Comparison of ENCODE assay signal across 22 cellular contexts in genomic region chr6:106122306-106122940, GRCh38.
"Had no signal": no experiment of that assay in that cellular context is flagged by ENCODE, and none has a peak within 500 bp of the region (broad histone marks: within the 10 kb centered on the region; RNA-seq: fewer than 3 reads in every experiment).

No MANE protein-coding gene starts in this region.

- H3K27me3 Mint-ChIP-seq: activated T-helper 17 cell treated with anti-CD3 and anti-CD28 coated beads, Interleukin-2, amount 50 U/mL, for 72 hours; effector memory CD8-positive, alpha-beta T cell; memory B cell had no signal

- H3K27me3 ChIP-seq: foreskin keratinocyte, thyroid gland, uterus had no signal

- H3K36me3 ChIP-seq: thyroid gland, uterus had no signal

- H3K36me3 Mint-ChIP-seq: memory B cell; stimulated activated effector memory CD8-positive, alpha-beta T cell treated with anti-CD3 and anti-CD28 coated beads, Interleukin-12 subunit alpha, Interleukin-12 subunit beta, amount 100 ng/mL, for 72 hours had no signal

- H3K9me3 ChIP-seq: mucosa of descending colon, thyroid gland, uterus had no signal

- H3K4me3 ChIP-seq: mucosa of descending colon, thyroid gland, uterus had no signal

- H3K27ac ChIP-seq: foreskin keratinocyte, parathyroid adenoma, thyroid gland, uterus had no signal

- H3K4me1 ChIP-seq: parathyroid adenoma, uterus had no signal

- H3K27ac Mint-ChIP-seq: activated T-helper 17 cell treated with anti-CD3 and anti-CD28 coated beads, Interleukin-2, amount 50 U/mL, for 72 hours; effector memory CD8-positive, alpha-beta T cell; memory B cell; naive thymus-derived CD4-positive, alpha-beta T cell; stimulated activated effector memory CD8-positive, alpha-beta T cell treated with anti-CD3 and anti-CD28 coated beads, Interleukin-12 subunit alpha, Interleukin-12 subunit beta, amount 100 ng/mL, for 72 hours had no signal

- H3K9ac ChIP-seq: parathyroid adenoma had no signal

- H2AFZ ChIP-seq: parathyroid adenoma had no signal

- H3K9me3 Mint-ChIP-seq: activated T-helper 17 cell treated with anti-CD3 and anti-CD28 coated beads, Interleukin-2, amount 50 U/mL, for 72 hours; effector memory CD8-positive, alpha-beta T cell; memory B cell; stimulated activated effector memory CD8-positive, alpha-beta T cell treated with anti-CD3 and anti-CD28 coated beads, Interleukin-12 subunit alpha, Interleukin-12 subunit beta, amount 100 ng/mL, for 72 hours had no signal

- ATAC-seq: activated T-helper 17 cell treated with anti-CD3 and anti-CD28 coated beads, Interleukin-2, amount 50 U/mL, for 72 hours; effector memory CD8-positive, alpha-beta T cell; foreskin keratinocyte; left ventricle myocardium superior; mucosa of descending colon; naive thymus-derived CD4-positive, alpha-beta T cell; stimulated activated effector memory CD8-positive, alpha-beta T cell treated with anti-CD3 and anti-CD28 coated beads, Interleukin-12 subunit alpha, Interleukin-12 subunit beta, amount 100 ng/mL, for 72 hours had no signal

- DNase-seq: activated CD4-positive, alpha-beta T cell treated with anti-CD3 and anti-CD28 coated beads, Interleukin-2, amount 50 U/mL, for 4 hours; activated CD4-positive, CD25-positive, alpha-beta regulatory T cell treated with anti-CD3 and anti-CD28 coated beads, Interleukin-2, amount 50 U/mL, for 72 hours; activated naive CD4-positive, alpha-beta T cell treated with Interleukin-2 at 50 U/mL for 16 hours; activated T-cell treated with anti-CD3 and anti-CD28 coated beads for 4 hours; aorta; cerebellar nuclear complex; dermis blood vessel endothelial cell; effector memory CD8-positive, alpha-beta T cell; foreskin keratinocyte; glutamatergic neuron; hypothalamus; left ventricle myocardium superior; naive thymus-derived CD4-positive, alpha-beta T cell; stimulated activated CD4-positive, alpha-beta T cell treated with anti-CD3 and anti-CD28 coated beads, Interleukin-12 subunit alpha, Interleukin-12 subunit beta, amount 100 ng/mL, for 4 hours; stimulated activated CD4-positive, alpha-beta T cell treated with anti-CD3 and anti-CD28 coated beads, Interleukin-2, amount 100 ng/mL, for 24 hours; thyroid gland; uterus had no signal

- H3K4me3 Mint-ChIP-seq: activated T-helper 17 cell treated with anti-CD3 and anti-CD28 coated beads, Interleukin-2, amount 50 U/mL, for 72 hours; effector memory CD8-positive, alpha-beta T cell; memory B cell; naive thymus-derived CD4-positive, alpha-beta T cell; stimulated activated effector memory CD8-positive, alpha-beta T cell treated with anti-CD3 and anti-CD28 coated beads, Interleukin-12 subunit alpha, Interleukin-12 subunit beta, amount 100 ng/mL, for 72 hours had no signal
